ENCODE assay signal across 9 cellular contexts in the genomic region with DNA sequence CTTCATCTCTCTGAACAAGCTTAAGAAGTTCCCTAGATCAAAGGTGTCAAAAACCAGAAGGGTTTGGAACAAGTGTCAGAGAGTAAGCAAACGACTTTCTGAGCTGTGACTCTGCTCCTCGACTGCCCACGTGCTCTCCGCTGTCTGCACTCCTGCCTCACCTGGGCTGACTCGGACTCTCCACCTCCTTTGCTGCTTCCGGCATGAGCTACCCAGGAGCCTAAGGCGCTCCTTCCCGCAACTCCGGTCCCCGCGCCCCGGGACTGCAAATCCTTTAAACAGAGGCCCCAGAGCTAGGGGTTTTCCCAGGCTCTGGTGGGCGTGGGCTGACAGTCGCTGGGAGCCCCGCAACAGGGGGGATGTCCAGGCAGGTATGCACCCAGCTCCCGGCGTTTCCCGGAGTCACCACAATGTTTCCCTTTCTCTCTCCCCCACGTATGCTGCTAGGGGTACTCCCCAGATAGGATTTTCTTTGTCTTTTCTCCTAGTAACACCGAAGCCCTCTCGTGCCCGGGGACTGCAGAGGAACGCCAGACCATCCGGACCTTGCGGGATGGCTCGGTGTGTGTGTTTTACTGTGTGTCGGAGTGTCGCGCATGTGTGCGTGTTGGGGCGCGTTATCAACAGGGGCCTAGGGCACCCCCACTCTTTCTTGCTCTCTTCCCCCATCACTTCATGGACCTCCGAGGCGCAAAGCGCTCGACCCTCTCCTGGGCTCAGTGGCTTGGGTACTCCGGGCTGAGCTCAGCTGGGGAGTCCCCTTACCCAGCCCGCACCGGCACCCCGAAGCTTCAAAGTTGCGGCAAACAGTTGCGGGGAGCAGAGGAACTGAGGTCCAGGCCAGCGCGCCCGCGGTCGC. TPM values are rescaled to one million over a fixed set of nuclear protein-coding genes. Genes with fewer than 3 reads are reported as not detected.
A peak's percentile ranks its signal among the peaks of the same experiment; 100 is the strongest.
DNase-seq lines count a peak whose midpoint lies in the region; ATAC-seq lines count a peak whose summit lies in the region.
"Had no signal": no experiment of that assay in that cellular context is flagged by ENCODE, and none has a peak within 500 bp of the region (broad histone marks: within the 10 kb centered on the region; RNA-seq: fewer than 3 reads in every experiment).

No MANE protein-coding gene starts in this region.

- H3K4me1 Mint-ChIP-seq in T-helper 17 cell = peaks cover 2% of the 10 kb centered on the region
- peaks cover 16% of the 10 kb centered on the region for H3K4me1 Mint-ChIP-seq in stimulated activated naive CD8-positive, alpha-beta T cell treated with anti-CD3 and anti-CD28 coated beads, Interleukin-15, amount 100 ng/mL, for 72 hours

- no peaks in the 10 kb centered on the region for H3K36me3 Mint-ChIP-seq in T-helper 17 cell (ENCODE audit: low read depth)

- ATAC-seq in T-helper 17 cell = no peak
- ATAC-seq in stimulated activated naive CD8-positive, alpha-beta T cell treated with anti-CD3 and anti-CD28 coated beads, Interleukin-15, amount 100 ng/mL, for 72 hours = peak; percentile 73
- ATAC-seq: PC-3 had no signal

- no peak overlapping the region for H3K27ac Mint-ChIP-seq in T-helper 17 cell
- H3K27ac Mint-ChIP-seq in stimulated activated naive CD8-positive, alpha-beta T cell treated with anti-CD3 and anti-CD28 coated beads, Interleukin-15, amount 100 ng/mL, for 72 hours = no peak overlapping the region

- DNase-seq in DMS 273 (lab: John Stamatoyannopoulos, UW; ENCODE audit: unreplicated experiment) (peak; percentile 27), DMS 273 treated with DMSO at 0.1 percent for 48 hours (lab: John Stamatoyannopoulos, UW) (no peak), T-helper 17 cell (no peak), iPS-NIHi7 (ENCODE audit: extremely low spot score) (peak; percentile 66), A172 (ENCODE audit: low spot score) (no peak), superior temporal gyrus (ENCODE audit: extremely low spot score) (no peak), KG1 (lab: John Stamatoyannopoulos, UW) (no peak)
- peak in 1 of 2 donors; percentile 15 for DNase-seq in stimulated activated naive CD8-positive, alpha-beta T cell treated with anti-CD3 and anti-CD28 coated beads, Interleukin-15, amount 100 ng/mL, for 72 hours
- DNase-seq: PC-3 had no signal

- peak overlapping the region; percentile 28 for H3K4me3 Mint-ChIP-seq in T-helper 17 cell
- H3K4me3 Mint-ChIP-seq in stimulated activated naive CD8-positive, alpha-beta T cell treated with anti-CD3 and anti-CD28 coated beads, Interleukin-15, amount 100 ng/mL, for 72 hours = peak overlapping the region; percentile 65 to 76

- no peaks in the 10 kb centered on the region for H3K9me3 ChIP-seq in T-helper 17 cell (ENCODE audit: control insufficient read depth, low read length, poor library complexity, severe bottlenecking)

- peaks cover 62% of the 10 kb centered on the region for H3K27me3 Mint-ChIP-seq in T-helper 17 cell
- H3K27me3 Mint-ChIP-seq in stimulated activated naive CD8-positive, alpha-beta T cell treated with anti-CD3 and anti-CD28 coated beads, Interleukin-15, amount 100 ng/mL, for 72 hours = peaks cover 65% of the 10 kb centered on the region

- H3K9me3 Mint-ChIP-seq in stimulated activated naive CD8-positive, alpha-beta T cell treated with anti-CD3 and anti-CD28 coated beads, Interleukin-15, amount 100 ng/mL, for 72 hours = no peaks in the 10 kb centered on the region

RNA-seq across cellular contexts. Expression of a gene that starts 0.7 kb away (rescaled TPM):
- not detected for total RNA-seq in T-helper 17 cell
- total RNA-seq in A172 (2014; rRNA removed; shearing (Covaris generic)) = 0.02 TPM in 1 of 2 replicates, not detected in the other

Comparison
In these comparisons a context has a peak if more than half of its experiments do, and no peak if none do; other contexts are left out.
1. DNase-seq: peak in DMS 273 (single experiment) and iPS-NIHi7 (single experiment); none in DMS 273 treated with DMSO at 0.1 percent for 48 hours (single experiment), T-helper 17 cell (0 of 3), A172 (single experiment), superior temporal gyrus (single experiment) and KG1 (single experiment).